ENCODE assay signal across 7 cellular contexts in genomic region chr15:79091204-79091867, GRCh38. TPM values are rescaled to one million over a fixed set of nuclear protein-coding genes. Genes with fewer than 3 reads are reported as not detected.
DNase-seq lines count a peak whose midpoint lies in the region; ATAC-seq and TF ChIP-seq lines count a peak whose summit lies in the region.

No MANE protein-coding gene starts in this region.

- intact Hi-C loops in esophagus muscularis mucosa (cut with DNase I) = no loop called here
- intact Hi-C loops in sigmoid colon (cut with DNase I) = no loop called here

- TF ChIP-seq POLR2A in esophagus muscularis mucosa (IDR thresholded peaks at IDR 0.05; ENCODE audit: low read depth) = no peak
- no peak for TF ChIP-seq POLR2A in sigmoid colon (IDR thresholded peaks at IDR 0.05)

- H3K27me3 ChIP-seq in esophagus muscularis mucosa = peaks cover 0 to 85% (median 27%) of the 10 kb centered on the region in 4 donors
- peaks cover 20 to 84% (median 61%) of the 10 kb centered on the region in 3 donors for H3K27me3 ChIP-seq in sigmoid colon

- in situ Hi-C loops in GM13977 (cut with MboI; ENCODE audit: low pct_unique_long_range_greater_than_20kb, low sequenced_read_pairs, unreplicated experiment) = no loop called here

- H3K4me3 ChIP-seq in esophagus muscularis mucosa = peak overlapping the region; percentile 25 to 42 (median 33)
- peak overlapping the region in 3 of 4 donors; percentile 23 to 38 (median 27) for H3K4me3 ChIP-seq in sigmoid colon

- under 1% methylated on average over 53 of the region's 53 CpGs for WGBS in esophagus muscularis mucosa
- 2 to 3% methylated on average over 53 of the region's 53 CpGs for WGBS in sigmoid colon, 2 donors

- H3K36me3 ChIP-seq in esophagus muscularis mucosa (no peaks in the 10 kb centered on the region), sigmoid colon (no peaks in the 10 kb centered on the region)

- no peak for ATAC-seq in GM21717 (IDR thresholded peaks at IDR 0.05; ENCODE audit: unreplicated experiment)

- no peak for TF ChIP-seq EP300 in esophagus muscularis mucosa (IDR thresholded peaks at IDR 0.05)
- no peak for TF ChIP-seq EP300 in sigmoid colon (IDR thresholded peaks at IDR 0.05)

- H3K27ac ChIP-seq in esophagus muscularis mucosa (replicated peaks in 1 of 4) (no peak overlapping the region), sigmoid colon (no peak overlapping the region)

- no peaks in the 10 kb centered on the region for H3K9me3 ChIP-seq in esophagus muscularis mucosa
- no peaks in the 10 kb centered on the region for H3K9me3 ChIP-seq in sigmoid colon

- TF ChIP-seq CTCF in GM13977 (IDR thresholded peaks at IDR 0.05; ENCODE audit: extremely low read depth, insufficient read depth, missing control alignments) (no peak), esophagus muscularis mucosa (IDR thresholded peaks at IDR 0.05) (no peak), sigmoid colon (IDR thresholded peaks at IDR 0.05) (no peak)

- DNase-seq in GM13977 (ENCODE audit: low spot score) (peak; percentile 48), NCI-H69 (lab: John Stamatoyannopoulos, UW) (peak; percentile 11), esophagus muscularis mucosa (ENCODE audit: extremely low spot score) (no peak), sigmoid colon (no peak), NCI-H774 (lab: John Stamatoyannopoulos, UW) (no peak), H4 (ENCODE audit: low spot score) (no peak)

- H3K4me1 ChIP-seq in esophagus muscularis mucosa (peaks cover 18 to 29% (median 26%) of the 10 kb centered on the region in 4 donors), sigmoid colon (peaks cover 0 to 27% (median 26%) of the 10 kb centered on the region in 4 donors)

RNA-seq across cellular contexts. Expression of gene RASGRF1, which starts 0.8 kb away (rescaled TPM):
- total RNA-seq in esophagus muscularis mucosa = under 1 TPM in 2 of 4 donors, not detected in 2; 0.17 to 0.23 TPM
- 1 to 10 TPM in 1 of 4 donors, under 1 TPM in 2, not detected in 1; 0.14 to 1.2 (median 0.55) TPM for total RNA-seq in sigmoid colon
- under 1 TPM; 0.46 to 0.76 (median 0.60) TPM for polyA plus RNA-seq in sigmoid colon
- 0.15 TPM in 1 of 2 replicates, not detected in the other for total RNA-seq in H4 (2014; rRNA removed; shearing (Covaris generic))

Comparison
In these comparisons a context has a peak if more than half of its experiments do, and no peak if none do; other contexts are left out.
1. DNase-seq: peak in GM13977 (single experiment) and NCI-H69 (single experiment); none in esophagus muscularis mucosa (single experiment), sigmoid colon (single experiment), NCI-H774 (single experiment) and H4 (single experiment).